ENCODE assay signal across 11 cellular contexts in the genomic region with DNA sequence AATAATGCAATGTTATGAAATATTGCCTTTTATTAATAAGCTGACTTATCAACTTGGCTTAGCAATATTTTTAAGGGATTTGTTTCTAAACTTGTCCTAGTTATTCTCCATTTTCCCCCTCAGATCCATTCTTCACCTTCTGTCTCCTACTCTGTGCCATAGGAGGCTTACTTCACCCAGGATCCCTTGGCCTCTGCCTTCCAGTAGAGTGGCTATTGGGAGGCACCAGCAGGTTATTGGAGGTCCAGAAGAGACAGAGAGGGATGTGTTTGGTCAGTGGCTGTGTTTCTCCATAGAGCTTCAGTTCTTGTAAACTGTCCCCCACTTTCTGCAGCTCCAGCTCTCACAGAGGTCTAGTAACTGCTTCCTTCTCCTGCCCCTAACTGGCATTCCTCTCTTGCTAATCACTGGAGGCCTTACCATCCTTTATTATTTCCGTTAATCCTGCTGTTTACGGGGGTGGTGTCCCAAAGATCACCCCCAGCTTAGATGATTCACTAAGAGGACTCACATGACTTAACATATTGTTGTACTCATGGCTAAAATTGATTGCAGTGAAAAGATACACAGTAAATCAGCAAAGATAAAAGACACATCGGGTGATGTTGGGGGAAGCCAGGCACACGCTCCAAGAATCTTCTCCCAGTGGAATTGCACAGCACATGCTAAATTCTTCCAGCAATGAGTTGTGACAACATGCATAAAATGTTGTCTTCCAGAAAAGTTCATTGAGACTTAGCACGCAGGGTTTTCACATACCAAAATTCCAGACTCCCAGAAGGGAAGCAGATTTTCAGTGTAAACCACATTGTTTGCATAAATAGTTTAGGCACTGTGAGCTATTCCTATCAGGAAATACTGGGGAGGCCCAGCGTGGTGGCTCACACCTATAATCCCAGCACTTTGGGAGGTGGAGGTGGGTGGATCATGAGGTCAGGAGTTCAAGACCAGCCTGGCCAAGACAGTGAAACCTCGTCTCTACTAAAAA.
DNase-seq lines count a peak whose midpoint lies in the region; ATAC-seq, FAIRE-seq and TF ChIP-seq lines count a peak whose summit lies in the region.
"Had no signal": no experiment of that assay in that cellular context is flagged by ENCODE, and none has a peak within 500 bp of the region (broad histone marks: within the 10 kb centered on the region; RNA-seq: fewer than 3 reads in every experiment).

No MANE protein-coding gene starts in this region.

- H4K20me1 ChIP-seq in astrocyte (ENCODE audit: insufficient read depth, low read length), result no peaks in the 10 kb centered on the region

- ATAC-seq in GM18870 (IDR thresholded peaks at IDR 0.05; ENCODE audit: unreplicated experiment) (no peak), HG02623 (IDR thresholded peaks at IDR 0.05; ENCODE audit: unreplicated experiment) (no peak)
- ATAC-seq: psoas muscle; stimulated activated naive B cell treated with anti-CD40 and anti-IgM and Interleukin-4, amounts not matched to agents 10 μg/mL and 1 μg/mL and 100 μg/mL, for 72 hours had no signal

- H3K36me3 ChIP-seq in astrocyte (ENCODE audit: insufficient read depth, low read length) (no peaks in the 10 kb centered on the region), urinary bladder (ENCODE audit: insufficient read depth) (no peaks in the 10 kb centered on the region)

- H3K79me2 ChIP-seq in astrocyte (ENCODE audit: insufficient read depth, low read length), result no peaks in the 10 kb centered on the region

- DNase-seq in HFFc6, result peak; percentile 98
- DNase-seq in astrocyte (ENCODE audit: low read depth), result peak; percentile 95
- peak; percentile 51 for DNase-seq in hepatic stellate cell (ENCODE audit: low spot score)
- DNase-seq in NCI-H524 treated with DMSO at 0.1 percent for 48 hours (lab: John Stamatoyannopoulos, UW), result no peak
- DNase-seq: activated naive CD4-positive, alpha-beta T cell treated with anti-CD3 and anti-CD28 coated beads for 36 hours; stimulated activated naive B cell treated with anti-CD40 and anti-IgM and Interleukin-4, amounts not matched to agents 10 μg/mL and 1 μg/mL and 100 μg/mL, for 72 hours had no signal

- peak overlapping the region; percentile 34 for H3K9ac ChIP-seq in astrocyte (ENCODE audit: low read length)

- H3K27ac Mint-ChIP-seq in HFFc6 (peak overlapping the region; percentile 88), astrocyte (ENCODE audit: unreplicated experiment) (peak overlapping the region; percentile 77)
- H3K27ac Mint-ChIP-seq: activated naive CD4-positive, alpha-beta T cell treated with anti-CD3 and anti-CD28 coated beads for 36 hours; stimulated activated naive B cell treated with anti-CD40 and anti-IgM and Interleukin-4, amounts not matched to agents 10 μg/mL and 1 μg/mL and 100 μg/mL, for 72 hours had no signal

- H3K27me3 Mint-ChIP-seq in HFFc6 (ENCODE audit: insufficient read depth), result no peaks in the 10 kb centered on the region
- no peaks in the 10 kb centered on the region for H3K27me3 Mint-ChIP-seq in astrocyte (ENCODE audit: low read depth, unreplicated experiment)

- H3K36me3 Mint-ChIP-seq in HFFc6 (ENCODE audit: low read depth) (peaks cover 21% of the 10 kb centered on the region), astrocyte (ENCODE audit: low read depth, unreplicated experiment) (no peaks in the 10 kb centered on the region)

- peak; percentile 94 for FAIRE-seq in astrocyte (lab: Jason Lieb, UNC)

- H3K4me3 ChIP-seq in astrocyte (ENCODE audit: insufficient read depth, low read depth, low read length), result no peak overlapping the region
- H3K4me3 ChIP-seq in urinary bladder (ENCODE audit: low read depth, low read length), result no peak overlapping the region
- H3K4me3 ChIP-seq: psoas muscle had no signal

- H3K4me2 ChIP-seq in astrocyte (ENCODE audit: low read length), result peak overlapping the region; percentile 67

- no peaks in the 10 kb centered on the region for H3K9me3 ChIP-seq in astrocyte (ENCODE audit: insufficient read depth, low read depth, low read length)
- H3K9me3 ChIP-seq: psoas muscle had no signal

- no peak for TF ChIP-seq CTCF in HFFc6 (IDR thresholded peaks at IDR 0.05)
- no peak for TF ChIP-seq CTCF in astrocyte (IDR thresholded peaks at IDR 0.05; ENCODE audit: insufficient read depth, low read depth, low read length)

- H3K4me1 Mint-ChIP-seq in HFFc6 (ENCODE audit: low read depth) (peaks cover 55% of the 10 kb centered on the region), astrocyte (ENCODE audit: low read depth, unreplicated experiment) (peaks cover 23% of the 10 kb centered on the region)
- H3K4me1 Mint-ChIP-seq: stimulated activated naive B cell treated with anti-CD40 and anti-IgM and Interleukin-4, amounts not matched to agents 10 μg/mL and 1 μg/mL and 100 μg/mL, for 72 hours had no signal

- H3K9me3 Mint-ChIP-seq in HFFc6 (peaks cover 7% of the 10 kb centered on the region), astrocyte (ENCODE audit: unreplicated experiment) (no peaks in the 10 kb centered on the region)
- H3K9me3 Mint-ChIP-seq: activated naive CD4-positive, alpha-beta T cell treated with anti-CD3 and anti-CD28 coated beads for 36 hours had no signal

- H2AFZ ChIP-seq in astrocyte (ENCODE audit: low read depth, low read length), result no peak overlapping the region

- H3K27ac ChIP-seq in astrocyte (ENCODE audit: low read depth, low read length) (peak overlapping the region; percentile 71), urinary bladder (ENCODE audit: low read depth) (peak overlapping the region; percentile 48)
- H3K27ac ChIP-seq: HL-60, psoas muscle had no signal

- H3K27me3 ChIP-seq in astrocyte (ENCODE audit: insufficient read depth, low read length), result no peaks in the 10 kb centered on the region

- WGBS in urinary bladder, result 25% methylated on average over 7 of the region's 7 CpGs

- H3K4me1 ChIP-seq in astrocyte (ENCODE audit: insufficient read depth, low read length), result peaks cover 18% of the 10 kb centered on the region
- H3K4me1 ChIP-seq in urinary bladder (ENCODE audit: insufficient read depth), result no peaks in the 10 kb centered on the region
- H3K4me1 ChIP-seq: psoas muscle had no signal

- H3K4me3 Mint-ChIP-seq in HFFc6 (peak overlapping the region; percentile 70), astrocyte (ENCODE audit: unreplicated experiment) (no peak overlapping the region)
- H3K4me3 Mint-ChIP-seq: activated naive CD4-positive, alpha-beta T cell treated with anti-CD3 and anti-CD28 coated beads for 36 hours; stimulated activated naive B cell treated with anti-CD40 and anti-IgM and Interleukin-4, amounts not matched to agents 10 μg/mL and 1 μg/mL and 100 μg/mL, for 72 hours had no signal
